1 cellular context compared by ENCODE assay signal in the genomic region with DNA sequence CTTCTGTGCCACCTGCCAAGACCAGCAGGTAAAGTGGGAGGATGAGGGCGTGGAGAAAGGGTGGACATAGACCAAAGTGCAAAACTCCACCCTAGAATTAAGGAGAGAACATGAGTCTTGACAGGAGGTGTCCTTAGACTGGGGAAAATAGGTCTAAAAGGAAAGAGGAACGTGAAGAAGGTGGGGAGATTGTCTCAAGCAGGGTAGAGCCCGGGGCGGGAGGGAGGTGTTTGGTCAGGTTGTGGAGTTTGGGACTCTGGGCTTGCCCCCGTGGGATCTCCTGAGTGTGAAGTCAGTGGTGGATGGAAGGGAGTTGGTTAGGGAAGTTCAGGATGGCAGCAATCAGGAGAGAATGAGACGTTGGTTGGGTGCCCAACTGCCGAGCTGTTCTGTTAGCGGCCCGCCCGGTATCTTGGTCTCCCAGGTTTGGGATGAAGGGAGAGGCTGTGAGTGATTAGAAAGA.
TF ChIP-seq lines count a peak whose summit lies in the region.

No MANE protein-coding gene starts in this region.

TF ChIP-seq in HEK293, 187 proteins besides CTCF, POLR2A, EP300 and RAD21 (continued from another document):
- TF ChIP-seq ZBTB11 (tag by site-specific recombination; conservative IDR thresholded peaks at IDR 0.05; ENCODE audit: low read depth) (0 out of 2 replicates have a peak, but pooled peaks have one; percentile 10), SP7 (tag by site-specific recombination; IDR thresholded peaks at IDR 0.05) (no peak), ZNF548 (tag by site-specific recombination; IDR thresholded peaks at IDR 0.05) (no peak), SCRT1 (tag by site-specific recombination; IDR thresholded peaks at IDR 0.05; ENCODE audit: borderline replicate concordance) (no peak), ZNF610 (tag by site-specific recombination; IDR thresholded peaks at IDR 0.05; ENCODE audit: borderline replicate concordance) (no peak), ZNF146 (tag by site-specific recombination; IDR thresholded peaks at IDR 0.05) (no peak), ZNF23 (tag by site-specific recombination; IDR thresholded peaks at IDR 0.05; ENCODE audit: borderline replicate concordance) (no peak), ZNF561 (tag by site-specific recombination; IDR thresholded peaks at IDR 0.05; ENCODE audit: borderline replicate concordance) (no peak), REPIN1 (tag by site-specific recombination; IDR thresholded peaks at IDR 0.05; ENCODE audit: low read depth) (no peak), ZNF654 (tag by site-specific recombination; IDR thresholded peaks at IDR 0.05; ENCODE audit: low read depth) (no peak), ZNF596 (tag by site-specific recombination; IDR thresholded peaks at IDR 0.05) (no peak), ZBTB17 (tag by site-specific recombination; IDR thresholded peaks at IDR 0.05) (peak; percentile 34; the same call in 1 of the 2 replicates), ZNF341 (tag by site-specific recombination; IDR thresholded peaks at IDR 0.05; ENCODE audit: low read depth) (peak; percentile 64), ZNF623 (tag by site-specific recombination; IDR thresholded peaks at IDR 0.05) (no peak), ZNF571 (tag by site-specific recombination; IDR thresholded peaks at IDR 0.05) (no peak), ZNF157 (tag by site-specific recombination; IDR thresholded peaks at IDR 0.05) (no peak), ZNF311 (tag by site-specific recombination; IDR thresholded peaks at IDR 0.05; ENCODE audit: borderline replicate concordance) (no peak), ZSCAN23 (tag by site-specific recombination; IDR thresholded peaks at IDR 0.05) (no peak)
- TF ChIP-seq, protein P1, sequence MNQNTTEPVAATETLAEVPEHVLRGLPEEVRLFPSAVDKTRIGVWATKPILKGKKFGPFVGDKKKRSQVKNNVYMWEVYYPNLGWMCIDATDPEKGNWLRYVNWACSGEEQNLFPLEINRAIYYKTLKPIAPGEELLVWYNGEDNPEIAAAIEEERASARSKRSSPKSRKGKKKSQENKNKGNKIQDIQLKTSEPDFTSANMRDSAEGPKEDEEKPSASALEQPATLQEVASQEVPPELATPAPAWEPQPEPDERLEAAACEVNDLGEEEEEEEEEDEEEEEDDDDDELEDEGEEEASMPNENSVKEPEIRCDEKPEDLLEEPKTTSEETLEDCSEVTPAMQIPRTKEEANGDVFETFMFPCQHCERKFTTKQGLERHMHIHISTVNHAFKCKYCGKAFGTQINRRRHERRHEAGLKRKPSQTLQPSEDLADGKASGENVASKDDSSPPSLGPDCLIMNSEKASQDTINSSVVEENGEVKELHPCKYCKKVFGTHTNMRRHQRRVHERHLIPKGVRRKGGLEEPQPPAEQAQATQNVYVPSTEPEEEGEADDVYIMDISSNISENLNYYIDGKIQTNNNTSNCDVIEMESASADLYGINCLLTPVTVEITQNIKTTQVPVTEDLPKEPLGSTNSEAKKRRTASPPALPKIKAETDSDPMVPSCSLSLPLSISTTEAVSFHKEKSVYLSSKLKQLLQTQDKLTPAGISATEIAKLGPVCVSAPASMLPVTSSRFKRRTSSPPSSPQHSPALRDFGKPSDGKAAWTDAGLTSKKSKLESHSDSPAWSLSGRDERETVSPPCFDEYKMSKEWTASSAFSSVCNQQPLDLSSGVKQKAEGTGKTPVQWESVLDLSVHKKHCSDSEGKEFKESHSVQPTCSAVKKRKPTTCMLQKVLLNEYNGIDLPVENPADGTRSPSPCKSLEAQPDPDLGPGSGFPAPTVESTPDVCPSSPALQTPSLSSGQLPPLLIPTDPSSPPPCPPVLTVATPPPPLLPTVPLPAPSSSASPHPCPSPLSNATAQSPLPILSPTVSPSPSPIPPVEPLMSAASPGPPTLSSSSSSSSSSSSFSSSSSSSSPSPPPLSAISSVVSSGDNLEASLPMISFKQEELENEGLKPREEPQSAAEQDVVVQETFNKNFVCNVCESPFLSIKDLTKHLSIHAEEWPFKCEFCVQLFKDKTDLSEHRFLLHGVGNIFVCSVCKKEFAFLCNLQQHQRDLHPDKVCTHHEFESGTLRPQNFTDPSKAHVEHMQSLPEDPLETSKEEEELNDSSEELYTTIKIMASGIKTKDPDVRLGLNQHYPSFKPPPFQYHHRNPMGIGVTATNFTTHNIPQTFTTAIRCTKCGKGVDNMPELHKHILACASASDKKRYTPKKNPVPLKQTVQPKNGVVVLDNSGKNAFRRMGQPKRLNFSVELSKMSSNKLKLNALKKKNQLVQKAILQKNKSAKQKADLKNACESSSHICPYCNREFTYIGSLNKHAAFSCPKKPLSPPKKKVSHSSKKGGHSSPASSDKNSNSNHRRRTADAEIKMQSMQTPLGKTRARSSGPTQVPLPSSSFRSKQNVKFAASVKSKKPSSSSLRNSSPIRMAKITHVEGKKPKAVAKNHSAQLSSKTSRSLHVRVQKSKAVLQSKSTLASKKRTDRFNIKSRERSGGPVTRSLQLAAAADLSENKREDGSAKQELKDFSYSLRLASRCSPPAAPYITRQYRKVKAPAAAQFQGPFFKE (tag by site-specific recombination; IDR thresholded peaks at IDR 0.05; ENCODE audit: borderline replicate concordance) = no peak
- TF ChIP-seq, protein P2, sequence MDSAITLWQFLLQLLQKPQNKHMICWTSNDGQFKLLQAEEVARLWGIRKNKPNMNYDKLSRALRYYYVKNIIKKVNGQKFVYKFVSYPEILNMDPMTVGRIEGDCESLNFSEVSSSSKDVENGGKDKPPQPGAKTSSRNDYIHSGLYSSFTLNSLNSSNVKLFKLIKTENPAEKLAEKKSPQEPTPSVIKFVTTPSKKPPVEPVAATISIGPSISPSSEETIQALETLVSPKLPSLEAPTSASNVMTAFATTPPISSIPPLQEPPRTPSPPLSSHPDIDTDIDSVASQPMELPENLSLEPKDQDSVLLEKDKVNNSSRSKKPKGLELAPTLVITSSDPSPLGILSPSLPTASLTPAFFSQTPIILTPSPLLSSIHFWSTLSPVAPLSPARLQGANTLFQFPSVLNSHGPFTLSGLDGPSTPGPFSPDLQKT (IDR thresholded peaks at IDR 0.05; ENCODE audit: borderline replicate concordance, low read depth, low read length) = no peak
- TF ChIP-seq, protein P3, sequence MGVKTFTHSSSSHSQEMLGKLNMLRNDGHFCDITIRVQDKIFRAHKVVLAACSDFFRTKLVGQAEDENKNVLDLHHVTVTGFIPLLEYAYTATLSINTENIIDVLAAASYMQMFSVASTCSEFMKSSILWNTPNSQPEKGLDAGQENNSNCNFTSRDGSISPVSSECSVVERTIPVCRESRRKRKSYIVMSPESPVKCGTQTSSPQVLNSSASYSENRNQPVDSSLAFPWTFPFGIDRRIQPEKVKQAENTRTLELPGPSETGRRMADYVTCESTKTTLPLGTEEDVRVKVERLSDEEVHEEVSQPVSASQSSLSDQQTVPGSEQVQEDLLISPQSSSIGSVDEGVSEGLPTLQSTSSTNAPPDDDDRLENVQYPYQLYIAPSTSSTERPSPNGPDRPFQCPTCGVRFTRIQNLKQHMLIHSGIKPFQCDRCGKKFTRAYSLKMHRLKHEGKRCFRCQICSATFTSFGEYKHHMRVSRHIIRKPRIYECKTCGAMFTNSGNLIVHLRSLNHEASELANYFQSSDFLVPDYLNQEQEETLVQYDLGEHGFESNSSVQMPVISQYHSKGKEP (tag by site-specific recombination; IDR thresholded peaks at IDR 0.05) = no peak
